In genomic region chr11:102225689-102226562, GRCh38 we compare ENCODE assay signal across 10 cellular contexts.
A peak's percentile ranks its signal among the peaks of the same experiment; 100 is the strongest.
DNase-seq lines count a peak whose midpoint lies in the region; ATAC-seq and TF ChIP-seq lines count a peak whose summit lies in the region.
"Had no signal": no experiment of that assay in that cellular context is flagged by ENCODE, and none has a peak within 500 bp of the region (broad histone marks: within the 10 kb centered on the region; RNA-seq: fewer than 3 reads in every experiment).

No MANE protein-coding gene starts in this region.

- no peaks in the 10 kb centered on the region for H3K9me3 ChIP-seq in HCT116 (ENCODE audit: control insufficient read depth in 1 of 2, insufficient read depth in 1 of 2, low read depth in 1 of 2, low read length in 2 of 2)
- H3K9me3 ChIP-seq in adipocyte (ENCODE audit: control insufficient read depth, low read length), result no peaks in the 10 kb centered on the region

- H3K4me1 Mint-ChIP-seq in activated CD4-positive, alpha-beta T cell treated with anti-CD3 and anti-CD28 coated beads for 36 hours, result no peaks in the 10 kb centered on the region

- no peak for TF ChIP-seq RAD21 in HCT116 (IDR thresholded peaks at IDR 0.05; ENCODE audit: low read depth)

- peaks cover 2% of the 10 kb centered on the region for H3K27me3 Mint-ChIP-seq in activated CD4-positive, alpha-beta T cell treated with anti-CD3 and anti-CD28 coated beads for 36 hours

- H3K9ac ChIP-seq in HCT116 (ENCODE audit: low read length) (no peak overlapping the region), adipocyte (ENCODE audit: low read length) (peak overlapping the region; percentile 15)

- H3K27ac Mint-ChIP-seq in activated CD4-positive, alpha-beta T cell treated with anti-CD3 and anti-CD28 coated beads for 36 hours, result no peak overlapping the region

- peaks cover 0 to 20% of the 10 kb centered on the region in 2 experiments; a peak in 2 of 4 replicates for H3K36me3 ChIP-seq in HCT116 (ENCODE audit: control insufficient read depth in 1 of 2, insufficient read depth in 2 of 2, low read length in 2 of 2)
- peaks cover 88% of the 10 kb centered on the region for H3K36me3 ChIP-seq in adipocyte (ENCODE audit: control insufficient read depth, insufficient read depth, low read length, severe bottlenecking)

- H3K4me3 ChIP-seq in HCT116 (replicated peaks in 1 of 2; ENCODE audit: low read depth in 1 of 2, low read length in 2 of 2), result no peak overlapping the region; a peak in 1 of 4 replicates
- H3K4me3 ChIP-seq in adipocyte (ENCODE audit: low read length), result no peak overlapping the region

- POLR2A ChIA-PET in HCT116 (lab: Charles Lee), result no interaction called here
- POLR2A ChIA-PET in activated CD4-positive, alpha-beta T cell treated with anti-CD3 and anti-CD28 coated beads for 36 hours (lab: Charles Lee), result no interaction called here

- H3K27ac ChIP-seq in HCT116 (ENCODE audit: low read depth, low read length) (peak overlapping the region; percentile 49), foreskin keratinocyte (peak overlapping the region; percentile 91)

- peak overlapping the region; percentile 27 for H3K4me2 ChIP-seq in HCT116 (ENCODE audit: low read length)

- RAD21 ChIA-PET in HCT116 (lab: Charles Lee; ENCODE audit: low non-redundant PET in 1 of 2, low total read pairs in 2 of 2, uncharacterized antibody in 2 of 2, unreplicated experiment in 2 of 2), result interaction anchor here in 1 of 2 experiments (0.8 kb wide), 1 partner anchor 62 kb away, joined by 3 read pairs; no protein-coding TSS in a partner anchor

- H3K9me3 Mint-ChIP-seq in activated CD4-positive, alpha-beta T cell treated with anti-CD3 and anti-CD28 coated beads for 36 hours (ENCODE audit: low read depth), result no peaks in the 10 kb centered on the region

- DNase-seq in HCT116 (ENCODE audit: low read depth, low spot score) (no peak), adipocyte (ENCODE audit: low read depth) (peak; percentile 73), foreskin keratinocyte (peak; percentile 84 to 87), smooth muscle cell of the brain vasculature (ENCODE audit: low read depth, low spot score) (peak; percentile 57), COR-L47 (lab: John Stamatoyannopoulos, UW) (no peak), NCI-H1092 (lab: John Stamatoyannopoulos, UW) (no peak)
- DNase-seq in activated CD4-positive, alpha-beta T cell treated with anti-CD3 and anti-CD28 coated beads for 36 hours, result no peak
- DNase-seq: caudate nucleus, left ventricle myocardium superior had no signal

- no peak for TF ChIP-seq CTCF in HCT116 (IDR thresholded peaks at IDR 0.05 in 2 of 3, conservative IDR thresholded peaks at IDR 0.05 in 1 of 3; ENCODE audit: borderline replicate concordance in 1 of 3, insufficient read depth in 1 of 3, low read depth in 2 of 3, low read length in 2 of 3)
- TF ChIP-seq CTCF in foreskin keratinocyte (conservative IDR thresholded peaks at IDR 0.05), result no peak

- no peaks in the 10 kb centered on the region for H3K36me3 Mint-ChIP-seq in activated CD4-positive, alpha-beta T cell treated with anti-CD3 and anti-CD28 coated beads for 36 hours (ENCODE audit: low read depth)

- no peaks in the 10 kb centered on the region for H3K9me2 ChIP-seq in HCT116 (ENCODE audit: insufficient read depth)

- H3K27me3 ChIP-seq in HCT116 (ENCODE audit: insufficient read depth, low read length), result no peaks in the 10 kb centered on the region
- H3K27me3 ChIP-seq in adipocyte (replicated peaks; ENCODE audit: control insufficient read depth, insufficient read depth, low read length), result no peaks in the 10 kb centered on the region
- H3K27me3 ChIP-seq in foreskin keratinocyte, result no peaks in the 10 kb centered on the region

- ATAC-seq in HCT116 (peak; percentile 51), foreskin keratinocyte (peak; percentile 47), HG03108 (IDR thresholded peaks at IDR 0.05; ENCODE audit: unreplicated experiment) (no peak)
- ATAC-seq in activated CD4-positive, alpha-beta T cell treated with anti-CD3 and anti-CD28 coated beads for 36 hours, result no peak
- ATAC-seq: left ventricle myocardium superior had no signal

- peaks cover 3% of the 10 kb centered on the region; the same call in 1 of the 2 replicates for H4K20me1 ChIP-seq in HCT116 (ENCODE audit: insufficient read depth)

- no TSS peak for BruUV-seq in HCT116 (replicated peaks; lab: Mats Ljungman, UMichigan)

- no peak overlapping the region for H3K4me3 Mint-ChIP-seq in activated CD4-positive, alpha-beta T cell treated with anti-CD3 and anti-CD28 coated beads for 36 hours

- no peak overlapping the region for H2AFZ ChIP-seq in HCT116 (ENCODE audit: low read depth, low read length, poor library complexity, severe bottlenecking)

- intact Hi-C loops in HCT116 (cut with micrococcal nuclease), result no loop called here
- intact Hi-C loops in activated CD4-positive, alpha-beta T cell treated with anti-CD3 and anti-CD28 coated beads for 36 hours (cut with DNase I, micrococcal nuclease), result no loop called here

- H3K79me2 ChIP-seq in HCT116 (ENCODE audit: insufficient read depth, low read length), result peaks cover 6% of the 10 kb centered on the region; the same call in 1 of the 2 replicates

- H3K4me1 ChIP-seq in HCT116 (ENCODE audit: control insufficient read depth in 1 of 2, insufficient read depth in 2 of 2, low read length in 2 of 2) (peaks cover 19 to 34% of the 10 kb centered on the region in 2 experiments), adipocyte (ENCODE audit: control insufficient read depth, insufficient read depth, low read length) (peaks cover 56% of the 10 kb centered on the region), foreskin keratinocyte (peaks cover 66% of the 10 kb centered on the region)

- TF ChIP-seq POLR2A in HCT116 (IDR thresholded peaks at IDR 0.05; ENCODE audit: borderline replicate concordance, extremely low read depth, insufficient read depth, insufficient read length), result no peak

- CTCF ChIA-PET in HCT116 (lab: Charles Lee), result interaction anchor here (1.0 kb wide), 1 partner anchor 28 kb away, joined by 3 read pairs; no protein-coding TSS in a partner anchor
- CTCF ChIA-PET in activated CD4-positive, alpha-beta T cell treated with anti-CD3 and anti-CD28 coated beads for 36 hours (lab: Charles Lee), result interaction anchor here (1.5 kb wide), 1 partner anchor 10 kb away, joined by 4 read pairs; no protein-coding TSS in a partner anchor

TF ChIP-seq in HCT116, 20 proteins besides CTCF, POLR2A, EP300 and RAD21 (continues in another document):
- TF ChIP-seq, protein P1, sequence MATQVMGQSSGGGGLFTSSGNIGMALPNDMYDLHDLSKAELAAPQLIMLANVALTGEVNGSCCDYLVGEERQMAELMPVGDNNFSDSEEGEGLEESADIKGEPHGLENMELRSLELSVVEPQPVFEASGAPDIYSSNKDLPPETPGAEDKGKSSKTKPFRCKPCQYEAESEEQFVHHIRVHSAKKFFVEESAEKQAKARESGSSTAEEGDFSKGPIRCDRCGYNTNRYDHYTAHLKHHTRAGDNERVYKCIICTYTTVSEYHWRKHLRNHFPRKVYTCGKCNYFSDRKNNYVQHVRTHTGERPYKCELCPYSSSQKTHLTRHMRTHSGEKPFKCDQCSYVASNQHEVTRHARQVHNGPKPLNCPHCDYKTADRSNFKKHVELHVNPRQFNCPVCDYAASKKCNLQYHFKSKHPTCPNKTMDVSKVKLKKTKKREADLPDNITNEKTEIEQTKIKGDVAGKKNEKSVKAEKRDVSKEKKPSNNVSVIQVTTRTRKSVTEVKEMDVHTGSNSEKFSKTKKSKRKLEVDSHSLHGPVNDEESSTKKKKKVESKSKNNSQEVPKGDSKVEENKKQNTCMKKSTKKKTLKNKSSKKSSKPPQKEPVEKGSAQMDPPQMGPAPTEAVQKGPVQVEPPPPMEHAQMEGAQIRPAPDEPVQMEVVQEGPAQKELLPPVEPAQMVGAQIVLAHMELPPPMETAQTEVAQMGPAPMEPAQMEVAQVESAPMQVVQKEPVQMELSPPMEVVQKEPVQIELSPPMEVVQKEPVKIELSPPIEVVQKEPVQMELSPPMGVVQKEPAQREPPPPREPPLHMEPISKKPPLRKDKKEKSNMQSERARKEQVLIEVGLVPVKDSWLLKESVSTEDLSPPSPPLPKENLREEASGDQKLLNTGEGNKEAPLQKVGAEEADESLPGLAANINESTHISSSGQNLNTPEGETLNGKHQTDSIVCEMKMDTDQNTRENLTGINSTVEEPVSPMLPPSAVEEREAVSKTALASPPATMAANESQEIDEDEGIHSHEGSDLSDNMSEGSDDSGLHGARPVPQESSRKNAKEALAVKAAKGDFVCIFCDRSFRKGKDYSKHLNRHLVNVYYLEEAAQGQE (IDR thresholded peaks at IDR 0.05; ENCODE audit: low read depth), result no peak
- no peak for TF ChIP-seq ATF3 (IDR thresholded peaks at IDR 0.05)
- no peak for TF ChIP-seq EGR1 (IDR thresholded peaks at IDR 0.05; ENCODE audit: low read depth)
- TF ChIP-seq ELF1 (IDR thresholded peaks at IDR 0.05; ENCODE audit: borderline replicate concordance, low read depth), result no peak
- TF ChIP-seq FOSL1 (IDR thresholded peaks at IDR 0.05; ENCODE audit: low read depth), result no peak
- no peak for TF ChIP-seq SIN3A (IDR thresholded peaks at IDR 0.05; ENCODE audit: low read depth)
- TF ChIP-seq ZFX (IDR thresholded peaks at IDR 0.05), result no peak
- TF ChIP-seq CEBPB (IDR thresholded peaks at IDR 0.05; ENCODE audit: low read depth), result peak; percentile 20; the same call in 1 of the 2 replicates
- TF ChIP-seq YY1 (IDR thresholded peaks at IDR 0.05; ENCODE audit: extremely low read depth, insufficient replicate concordance, low read depth, low read length), result no peak
- no peak for TF ChIP-seq SRF (IDR thresholded peaks at IDR 0.05; ENCODE audit: low read depth)
- no peak for TF ChIP-seq JUND (IDR thresholded peaks at IDR 0.05)
- no peak for TF ChIP-seq TCF7L2 (IDR thresholded peaks at IDR 0.05; ENCODE audit: borderline replicate concordance, extremely low read depth, insufficient read depth, insufficient read length)
- TF ChIP-seq POLR2AphosphoS5 (IDR thresholded peaks at IDR 0.05; ENCODE audit: low read depth, low read length), result no peak
- no peak for TF ChIP-seq EZH2phosphoT487 (IDR thresholded peaks at IDR 0.05; ENCODE audit: borderline replicate concordance)

Comparison
In these comparisons a context has a peak if more than half of its experiments do, and no peak if none do; other contexts are left out.
1. ATAC-seq: peak in HCT116 (single experiment) and foreskin keratinocyte (single experiment); none in HG03108 (single experiment) and activated CD4-positive, alpha-beta T cell treated with anti-CD3 and anti-CD28 coated beads for 36 hours (single experiment).
2. DNase-seq: peak in adipocyte (single experiment), foreskin keratinocyte (2 of 2) and smooth muscle cell of the brain vasculature (single experiment); none in HCT116 (single experiment), COR-L47 (single experiment), activated CD4-positive, alpha-beta T cell treated with anti-CD3 and anti-CD28 coated beads for 36 hours (single experiment) and NCI-H1092 (single experiment).